ENCODE assay signal across 3 cellular contexts in the genomic region with DNA sequence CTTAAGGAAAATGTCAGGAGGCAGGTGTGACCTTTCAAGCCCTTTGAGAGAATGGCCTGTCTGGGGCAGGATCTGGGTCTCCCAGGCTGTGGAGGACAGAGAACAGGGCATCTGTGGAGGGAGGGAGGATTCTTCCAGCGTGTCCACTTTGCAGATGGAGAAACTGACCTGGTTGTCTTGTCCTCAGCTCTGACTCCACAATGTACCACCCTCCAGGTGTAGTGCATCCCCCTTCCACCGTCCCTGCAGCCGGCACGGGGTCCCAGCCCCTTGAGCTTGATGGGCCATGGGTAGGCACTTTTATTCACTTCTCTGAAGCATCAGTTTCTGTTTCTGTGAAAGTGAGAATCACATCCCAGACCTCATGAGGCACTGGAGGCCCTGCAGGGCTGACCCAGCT.
TF ChIP-seq lines count a peak whose summit lies in the region.

No MANE protein-coding gene starts in this region.

TF ChIP-seq in A549, 52 proteins besides CTCF, POLR2A, EP300 and RAD21:
- TF ChIP-seq, protein P1, sequence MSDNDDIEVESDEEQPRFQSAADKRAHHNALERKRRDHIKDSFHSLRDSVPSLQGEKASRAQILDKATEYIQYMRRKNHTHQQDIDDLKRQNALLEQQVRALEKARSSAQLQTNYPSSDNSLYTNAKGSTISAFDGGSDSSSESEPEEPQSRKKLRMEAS (IDR thresholded peaks at IDR 0.05), result no peak
- TF ChIP-seq CHD4 (IDR thresholded peaks at IDR 0.05; ENCODE audit: borderline replicate concordance) (no peak), HOXA7 (CRISPR knock-in tag; IDR thresholded peaks at IDR 0.05) (no peak), FOSB (CRISPR knock-in tag; IDR thresholded peaks at IDR 0.05) (no peak), FOXS1 (CRISPR knock-in tag; IDR thresholded peaks at IDR 0.05) (no peak), FOSL2 (IDR thresholded peaks at IDR 0.05) (no peak), FOSL2 (CRISPR knock-in tag; IDR thresholded peaks at IDR 0.05) (no peak), CEBPB (IDR thresholded peaks at IDR 0.05) (no peak), SMC3 (IDR thresholded peaks at IDR 0.05) (no peak), SREBF2 (IDR thresholded peaks at IDR 0.05) (no peak)
- TF ChIP-seq, protein P2, sequence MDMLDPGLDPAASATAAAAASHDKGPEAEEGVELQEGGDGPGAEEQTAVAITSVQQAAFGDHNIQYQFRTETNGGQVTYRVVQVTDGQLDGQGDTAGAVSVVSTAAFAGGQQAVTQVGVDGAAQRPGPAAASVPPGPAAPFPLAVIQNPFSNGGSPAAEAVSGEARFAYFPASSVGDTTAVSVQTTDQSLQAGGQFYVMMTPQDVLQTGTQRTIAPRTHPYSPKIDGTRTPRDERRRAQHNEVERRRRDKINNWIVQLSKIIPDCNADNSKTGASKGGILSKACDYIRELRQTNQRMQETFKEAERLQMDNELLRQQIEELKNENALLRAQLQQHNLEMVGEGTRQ (IDR thresholded peaks at IDR 0.05), result no peak
- TF ChIP-seq, protein P3, sequence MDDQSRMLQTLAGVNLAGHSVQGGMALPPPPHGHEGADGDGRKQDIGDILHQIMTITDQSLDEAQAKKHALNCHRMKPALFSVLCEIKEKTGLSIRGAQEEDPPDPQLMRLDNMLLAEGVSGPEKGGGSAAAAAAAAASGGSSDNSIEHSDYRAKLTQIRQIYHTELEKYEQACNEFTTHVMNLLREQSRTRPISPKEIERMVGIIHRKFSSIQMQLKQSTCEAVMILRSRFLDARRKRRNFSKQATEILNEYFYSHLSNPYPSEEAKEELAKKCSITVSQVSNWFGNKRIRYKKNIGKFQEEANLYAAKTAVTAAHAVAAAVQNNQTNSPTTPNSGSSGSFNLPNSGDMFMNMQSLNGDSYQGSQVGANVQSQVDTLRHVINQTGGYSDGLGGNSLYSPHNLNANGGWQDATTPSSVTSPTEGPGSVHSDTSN (IDR thresholded peaks at IDR 0.05), result no peak
- TF ChIP-seq, protein P4, sequence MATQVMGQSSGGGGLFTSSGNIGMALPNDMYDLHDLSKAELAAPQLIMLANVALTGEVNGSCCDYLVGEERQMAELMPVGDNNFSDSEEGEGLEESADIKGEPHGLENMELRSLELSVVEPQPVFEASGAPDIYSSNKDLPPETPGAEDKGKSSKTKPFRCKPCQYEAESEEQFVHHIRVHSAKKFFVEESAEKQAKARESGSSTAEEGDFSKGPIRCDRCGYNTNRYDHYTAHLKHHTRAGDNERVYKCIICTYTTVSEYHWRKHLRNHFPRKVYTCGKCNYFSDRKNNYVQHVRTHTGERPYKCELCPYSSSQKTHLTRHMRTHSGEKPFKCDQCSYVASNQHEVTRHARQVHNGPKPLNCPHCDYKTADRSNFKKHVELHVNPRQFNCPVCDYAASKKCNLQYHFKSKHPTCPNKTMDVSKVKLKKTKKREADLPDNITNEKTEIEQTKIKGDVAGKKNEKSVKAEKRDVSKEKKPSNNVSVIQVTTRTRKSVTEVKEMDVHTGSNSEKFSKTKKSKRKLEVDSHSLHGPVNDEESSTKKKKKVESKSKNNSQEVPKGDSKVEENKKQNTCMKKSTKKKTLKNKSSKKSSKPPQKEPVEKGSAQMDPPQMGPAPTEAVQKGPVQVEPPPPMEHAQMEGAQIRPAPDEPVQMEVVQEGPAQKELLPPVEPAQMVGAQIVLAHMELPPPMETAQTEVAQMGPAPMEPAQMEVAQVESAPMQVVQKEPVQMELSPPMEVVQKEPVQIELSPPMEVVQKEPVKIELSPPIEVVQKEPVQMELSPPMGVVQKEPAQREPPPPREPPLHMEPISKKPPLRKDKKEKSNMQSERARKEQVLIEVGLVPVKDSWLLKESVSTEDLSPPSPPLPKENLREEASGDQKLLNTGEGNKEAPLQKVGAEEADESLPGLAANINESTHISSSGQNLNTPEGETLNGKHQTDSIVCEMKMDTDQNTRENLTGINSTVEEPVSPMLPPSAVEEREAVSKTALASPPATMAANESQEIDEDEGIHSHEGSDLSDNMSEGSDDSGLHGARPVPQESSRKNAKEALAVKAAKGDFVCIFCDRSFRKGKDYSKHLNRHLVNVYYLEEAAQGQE (IDR thresholded peaks at IDR 0.05), result no peak

TF ChIP-seq in IMR-90, 13 proteins besides CTCF, POLR2A, EP300 and RAD21:
- TF ChIP-seq, protein P2 (IDR thresholded peaks at IDR 0.05; ENCODE audit: low read depth, low read length), result no peak
- no peak for TF ChIP-seq CEBPB (IDR thresholded peaks at IDR 0.05; ENCODE audit: low read depth, low read length)
- TF ChIP-seq FOS (IDR thresholded peaks at IDR 0.05; ENCODE audit: low read depth, low read length), result no peak
- no peak for TF ChIP-seq SMC3 (IDR thresholded peaks at IDR 0.05; ENCODE audit: low read depth, low read length)
- no peak for TF ChIP-seq MXI1 (IDR thresholded peaks at IDR 0.05; ENCODE audit: borderline replicate concordance, low read depth, low read length)
- TF ChIP-seq RCOR1 (IDR thresholded peaks at IDR 0.05; ENCODE audit: insufficient replicate concordance, low read length), result no peak
- TF ChIP-seq BHLHE40 (IDR thresholded peaks at IDR 0.05; ENCODE audit: low read depth, low read length), result no peak
- no peak for TF ChIP-seq CHD1 (IDR thresholded peaks at IDR 0.05; ENCODE audit: low read depth, low read length)
- TF ChIP-seq MAFK (IDR thresholded peaks at IDR 0.05; ENCODE audit: low read depth, low read length), result no peak
- TF ChIP-seq NFE2L2 (IDR thresholded peaks at IDR 0.05; ENCODE audit: low read depth, low read length), result no peak
- TF ChIP-seq, protein P5, sequence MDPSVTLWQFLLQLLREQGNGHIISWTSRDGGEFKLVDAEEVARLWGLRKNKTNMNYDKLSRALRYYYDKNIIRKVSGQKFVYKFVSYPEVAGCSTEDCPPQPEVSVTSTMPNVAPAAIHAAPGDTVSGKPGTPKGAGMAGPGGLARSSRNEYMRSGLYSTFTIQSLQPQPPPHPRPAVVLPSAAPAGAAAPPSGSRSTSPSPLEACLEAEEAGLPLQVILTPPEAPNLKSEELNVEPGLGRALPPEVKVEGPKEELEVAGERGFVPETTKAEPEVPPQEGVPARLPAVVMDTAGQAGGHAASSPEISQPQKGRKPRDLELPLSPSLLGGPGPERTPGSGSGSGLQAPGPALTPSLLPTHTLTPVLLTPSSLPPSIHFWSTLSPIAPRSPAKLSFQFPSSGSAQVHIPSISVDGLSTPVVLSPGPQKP (IDR thresholded peaks at IDR 0.05; ENCODE audit: borderline replicate concordance, low read depth, low read length), result no peak
- no peak for TF ChIP-seq MAZ (IDR thresholded peaks at IDR 0.05; ENCODE audit: borderline replicate concordance, low read depth, low read length)

TF ChIP-seq in endothelial cell of umbilical vein, 7 proteins besides CTCF, POLR2A, EP300 and RAD21:
- TF ChIP-seq GATA2 (IDR thresholded peaks at IDR 0.05; ENCODE audit: insufficient read depth, insufficient read length, low read depth, low read length), result no peak
- no peak for TF ChIP-seq POLR2AphosphoS5 (IDR thresholded peaks at IDR 0.05; ENCODE audit: insufficient read depth, low read depth, low read length)
- TF ChIP-seq JUN (IDR thresholded peaks at IDR 0.05; ENCODE audit: borderline replicate concordance, insufficient read depth, insufficient read length, low read depth), result no peak
- TF ChIP-seq MYC (IDR thresholded peaks at IDR 0.05; ENCODE audit: low read depth, low read length), result no peak
